Comparison of ENCODE assay signal across 8 cellular contexts in the genomic region with DNA sequence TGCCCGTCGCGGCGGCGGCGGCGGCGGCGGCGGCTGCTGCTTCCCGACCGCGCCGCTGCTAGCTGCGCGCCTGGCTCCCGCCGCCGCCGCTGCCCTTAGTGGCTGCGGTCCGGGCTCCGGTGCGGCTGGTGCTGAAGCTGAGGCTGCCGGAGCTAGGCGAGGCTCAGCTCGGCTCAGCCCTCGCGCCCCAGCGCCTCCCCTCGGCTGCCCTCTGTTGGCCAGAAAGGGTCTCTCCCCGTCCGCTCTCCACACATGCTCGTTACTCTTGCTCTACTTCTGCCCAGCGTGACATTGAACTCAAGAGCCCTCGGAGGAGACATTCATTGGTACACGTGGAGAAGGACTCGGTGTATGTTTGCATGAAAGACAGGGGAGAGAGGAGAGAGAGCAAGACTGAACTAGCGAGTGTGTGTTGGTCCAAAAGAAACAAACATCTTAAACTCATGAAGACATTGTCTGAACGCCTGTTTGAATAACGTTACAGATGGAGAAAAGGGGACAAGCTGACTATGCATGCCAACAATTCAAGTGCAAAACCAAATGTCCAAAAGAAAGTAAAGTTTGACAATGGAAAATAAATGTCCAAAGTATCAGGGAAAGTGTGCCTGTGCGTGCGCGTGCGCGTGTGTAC. TPM values are rescaled to one million over a fixed set of nuclear protein-coding genes. Genes with fewer than 3 reads are reported as not detected.
A peak's percentile ranks its signal among the peaks of the same experiment; 100 is the strongest.
DNase-seq lines count a peak whose midpoint lies in the region; ATAC-seq and TF ChIP-seq lines count a peak whose summit lies in the region.

A gene (minus strand): TSS at position 175 of the 631 bp plus-strand sequence.

- peaks cover 0 to 11% of the 10 kb centered on the region in 2 donors for H3K4me1 ChIP-seq in adrenal gland (replicated peaks in 1 of 2)

- H3K27me3 Mint-ChIP-seq in progenitor cell of endocrine pancreas: peaks cover 28% of the 10 kb centered on the region

- peak; percentile 96 for ATAC-seq in HG02642 (IDR thresholded peaks at IDR 0.05; ENCODE audit: poor library complexity, unreplicated experiment)
- peak; percentile 100 for ATAC-seq in left ventricle myocardium superior

- peak within 1 kb of the TSS; percentile 58 for H3K4me3 Mint-ChIP-seq in progenitor cell of endocrine pancreas (ENCODE audit: low read depth)

- WGBS in adrenal gland, 4 donors: 13 to 31% (median 23%) methylated on average over 20 to 46 of the region's 46 CpGs

- H3K27me3 ChIP-seq in adrenal gland: peaks cover 11% of the 10 kb centered on the region

- intact Hi-C loops in adrenal gland (cut with DNase I): no loop called here
- intact Hi-C loops in left ventricle myocardium superior (cut with micrococcal nuclease): no loop called here

- peak within 1 kb of the TSS in 1 of 4 donors; percentile 57 for H3K4me3 ChIP-seq in adrenal gland

- H3K27ac Mint-ChIP-seq in progenitor cell of endocrine pancreas: peak within 1 kb of the TSS; percentile 4

- no peaks in the 10 kb centered on the region for H3K36me3 Mint-ChIP-seq in progenitor cell of endocrine pancreas (ENCODE audit: insufficient read depth)

- H3K9me3 Mint-ChIP-seq in progenitor cell of endocrine pancreas (ENCODE audit: low read depth): no peaks in the 10 kb centered on the region

- no peaks in the 10 kb centered on the region for H3K36me3 ChIP-seq in adrenal gland (replicated peaks in 1 of 2)

- H3K9me3 ChIP-seq in adrenal gland (replicated peaks in 1 of 3): no peaks in the 10 kb centered on the region

- DNase-seq in GM04504 (ENCODE audit: low read depth) (peak; percentile 34), NCI-H2227 treated with DMSO at 0.1 percent for 48 hours (lab: John Stamatoyannopoulos, UW) (peak; percentile 8), adrenal gland (peak; percentile 81 to 90 (median 83)), left ventricle myocardium superior (peak; percentile 87), progenitor cell of endocrine pancreas (ENCODE audit: low spot score, unreplicated experiment) (peak; percentile 83), SW480 (ENCODE audit: low spot score) (no peak), NCI-H146 treated with DMSO at 0.1 percent for 48 hours (lab: John Stamatoyannopoulos, UW; ENCODE audit: unreplicated experiment) (no peak)

- no peak for TF ChIP-seq POLR2A in adrenal gland (IDR thresholded peaks at IDR 0.05)

- peaks cover 15% of the 10 kb centered on the region for H3K4me1 Mint-ChIP-seq in progenitor cell of endocrine pancreas (ENCODE audit: low read depth)

- TF ChIP-seq CTCF in adrenal gland (IDR thresholded peaks at IDR 0.05) (peak; percentile 49 to 68 (median 61)), progenitor cell of endocrine pancreas (IDR thresholded peaks at IDR 0.05; ENCODE audit: unreplicated experiment) (peak; percentile 87)

- H3K27ac ChIP-seq in adrenal gland: peak within 1 kb of the TSS in 1 of 5 donors; percentile 44

RNA-seq across cellular contexts. Expression of the gene that starts here (rescaled TPM):
- total RNA-seq in adrenal gland (1 to 10 TPM in 3 of 8 donors, under 1 TPM in 2, not detected in 3; under 0.01 to 2.8 (median 1.4) TPM), left ventricle myocardium superior (0.17 TPM), progenitor cell of endocrine pancreas (0.14 and 0.24 TPM in 2 replicates)
- polyA plus RNA-seq in adrenal gland: 1 to 10 TPM in 1 of 3 donors, under 1 TPM in 2; 0.24 to 1.4 (median 0.48) TPM

Comparison
In these comparisons a context has a peak if more than half of its experiments do, and no peak if none do; other contexts are left out.
1. Peak in DNase-seq and ATAC-seq in left ventricle myocardium superior; RNA of the gene not detected or under 1 TPM.
2. Peak in DNase-seq in progenitor cell of endocrine pancreas; RNA of the gene not detected or under 1 TPM.
3. DNase-seq: peak in GM04504 (single experiment), NCI-H2227 treated with DMSO at 0.1 percent for 48 hours (single experiment) and adrenal gland (7 of 7); none in SW480 (single experiment) and NCI-H146 treated with DMSO at 0.1 percent for 48 hours (single experiment).